In the genomic region with DNA sequence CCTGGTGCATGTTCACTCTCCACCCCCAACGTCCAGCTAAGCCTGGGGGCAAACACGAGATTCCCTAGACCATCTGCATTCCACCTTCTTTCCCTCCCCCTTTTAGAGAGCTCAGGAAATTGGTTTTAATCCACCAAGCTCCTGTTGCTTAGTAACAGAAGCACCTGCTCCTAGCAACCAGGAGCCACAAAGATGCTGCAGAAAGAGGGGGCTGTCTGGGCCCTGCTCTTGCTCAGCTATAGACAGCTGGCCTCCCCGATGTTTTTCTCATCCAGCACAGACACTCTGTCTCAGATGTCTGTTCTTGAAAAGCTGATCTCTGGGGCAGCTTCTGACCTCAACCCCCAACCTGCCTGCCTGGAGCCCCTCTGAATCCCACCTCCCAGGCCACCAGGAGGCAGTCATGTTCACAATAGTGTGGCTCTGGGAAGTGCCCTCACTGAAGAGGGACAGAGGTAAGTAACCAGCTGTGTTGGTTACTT, we compare ENCODE assay signal across 1 cellular context.
TF ChIP-seq lines count a peak whose summit lies in the region.

No MANE protein-coding gene starts in this region.

TF ChIP-seq in SK-N-SH treated with all-trans-retinoic acid at 6 μM for 48 hours, 23 proteins besides CTCF, POLR2A, EP300 and RAD21 (continued from another document):
- TF ChIP-seq, protein P1, sequence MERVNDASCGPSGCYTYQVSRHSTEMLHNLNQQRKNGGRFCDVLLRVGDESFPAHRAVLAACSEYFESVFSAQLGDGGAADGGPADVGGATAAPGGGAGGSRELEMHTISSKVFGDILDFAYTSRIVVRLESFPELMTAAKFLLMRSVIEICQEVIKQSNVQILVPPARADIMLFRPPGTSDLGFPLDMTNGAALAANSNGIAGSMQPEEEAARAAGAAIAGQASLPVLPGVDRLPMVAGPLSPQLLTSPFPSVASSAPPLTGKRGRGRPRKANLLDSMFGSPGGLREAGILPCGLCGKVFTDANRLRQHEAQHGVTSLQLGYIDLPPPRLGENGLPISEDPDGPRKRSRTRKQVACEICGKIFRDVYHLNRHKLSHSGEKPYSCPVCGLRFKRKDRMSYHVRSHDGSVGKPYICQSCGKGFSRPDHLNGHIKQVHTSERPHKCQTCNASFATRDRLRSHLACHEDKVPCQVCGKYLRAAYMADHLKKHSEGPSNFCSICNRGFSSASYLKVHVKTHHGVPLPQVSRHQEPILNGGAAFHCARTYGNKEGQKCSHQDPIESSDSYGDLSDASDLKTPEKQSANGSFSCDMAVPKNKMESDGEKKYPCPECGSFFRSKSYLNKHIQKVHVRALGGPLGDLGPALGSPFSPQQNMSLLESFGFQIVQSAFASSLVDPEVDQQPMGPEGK (CRISPR knock-in tag; IDR thresholded peaks at IDR 0.05; ENCODE audit: borderline replicate concordance), result no peak
- TF ChIP-seq, protein P2, sequence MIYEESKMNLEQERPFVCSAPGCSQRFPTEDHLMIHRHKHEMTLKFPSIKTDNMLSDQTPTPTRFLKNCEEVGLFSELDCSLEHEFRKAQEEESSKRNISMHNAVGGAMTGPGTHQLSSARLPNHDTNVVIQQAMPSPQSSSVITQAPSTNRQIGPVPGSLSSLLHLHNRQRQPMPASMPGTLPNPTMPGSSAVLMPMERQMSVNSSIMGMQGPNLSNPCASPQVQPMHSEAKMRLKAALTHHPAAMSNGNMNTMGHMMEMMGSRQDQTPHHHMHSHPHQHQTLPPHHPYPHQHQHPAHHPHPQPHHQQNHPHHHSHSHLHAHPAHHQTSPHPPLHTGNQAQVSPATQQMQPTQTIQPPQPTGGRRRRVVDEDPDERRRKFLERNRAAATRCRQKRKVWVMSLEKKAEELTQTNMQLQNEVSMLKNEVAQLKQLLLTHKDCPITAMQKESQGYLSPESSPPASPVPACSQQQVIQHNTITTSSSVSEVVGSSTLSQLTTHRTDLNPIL (CRISPR knock-in tag; IDR thresholded peaks at IDR 0.05; ENCODE audit: low read depth), result no peak
- TF ChIP-seq BACH2 (CRISPR knock-in tag; IDR thresholded peaks at IDR 0.05; ENCODE audit: borderline replicate concordance) (no peak), TCF4 (CRISPR knock-in tag; IDR thresholded peaks at IDR 0.05; ENCODE audit: borderline replicate concordance) (no peak), ZFP3 (CRISPR knock-in tag; IDR thresholded peaks at IDR 0.05) (no peak), GLIS3 (CRISPR knock-in tag; IDR thresholded peaks at IDR 0.05) (no peak), ESRRG (CRISPR knock-in tag; IDR thresholded peaks at IDR 0.05) (no peak), ARNTL (CRISPR knock-in tag; IDR thresholded peaks at IDR 0.05; ENCODE audit: borderline replicate concordance, low read depth) (no peak), OSR1 (CRISPR knock-in tag; IDR thresholded peaks at IDR 0.05) (no peak)
